18 cellular contexts compared by ENCODE assay signal in the genomic region with DNA sequence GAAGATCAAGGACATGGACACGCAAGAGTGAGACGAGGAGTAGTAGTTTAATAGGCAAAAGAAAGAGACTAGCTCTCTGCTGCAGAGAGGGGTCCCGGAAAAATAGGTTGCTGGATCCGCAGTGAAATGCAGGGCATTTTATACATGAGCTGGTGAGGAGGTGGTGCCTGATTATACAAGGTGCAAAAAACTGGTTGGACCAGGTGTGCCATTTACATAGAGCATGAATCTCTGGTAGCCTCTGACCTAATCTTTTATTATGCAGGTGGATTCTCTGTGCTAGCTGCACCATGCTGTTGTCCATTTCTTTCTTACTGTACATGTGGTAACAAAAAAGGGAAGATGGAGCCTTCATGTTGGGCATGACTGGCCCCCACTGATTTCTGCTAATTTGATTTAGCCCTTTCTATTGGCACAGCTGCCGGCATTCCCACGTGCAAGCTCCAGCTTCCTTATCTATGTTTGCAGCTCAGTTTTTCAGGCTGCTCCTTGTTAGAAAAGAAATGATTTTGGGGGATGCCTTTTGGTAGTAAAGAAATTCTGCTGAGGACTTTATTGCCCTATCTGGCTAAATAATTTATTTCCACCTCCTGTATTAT.
"Had no signal": no experiment of that assay in that cellular context is flagged by ENCODE, and none has a peak within 500 bp of the region (broad histone marks: within the 10 kb centered on the region; RNA-seq: fewer than 3 reads in every experiment).

No MANE protein-coding gene starts in this region.

- H3K9me3 ChIP-seq: adrenal gland, thyroid gland had no signal

- DNase-seq: activated CD4-positive, alpha-beta T cell treated with anti-CD3 and anti-CD28 coated beads, Interleukin-2, amount 10 ng/mL, durations not matched to agents 7 days and 5 days; activated CD4-positive, CD25-positive, alpha-beta regulatory T cell treated with anti-CD3 and anti-CD28 coated beads, Interleukin-2, amount 50 U/mL, for 72 hours; activated CD8-positive, alpha-beta T cell treated with anti-CD3 and anti-CD28 coated beads, Interleukin-2, amount 10 ng/mL, durations not matched to agents 7 days and 5 days; adrenal gland; effector memory CD4-positive, alpha-beta T cell; foreskin melanocyte; glutamatergic neuron; right cardiac atrium; stimulated activated CD4-positive, alpha-beta T cell treated with anti-CD3 and anti-CD28 coated beads, Interleukin-4, amount 100 ng/mL, for 4 hours; stimulated activated naive CD8-positive, alpha-beta T cell treated with anti-CD3 and anti-CD28 coated beads, Interleukin-15, Interleukin-2, amounts not matched to agents 100 U/mL and 50 U/mL, for 24 hours; thyroid gland had no signal

- H3K36me3 ChIP-seq: adrenal gland, breast epithelium, thyroid gland had no signal

- H3K27ac ChIP-seq: adrenal gland, breast epithelium, hepatocyte, thyroid gland, VCaP had no signal

- H3K27me3 ChIP-seq: adrenal gland, breast epithelium, hepatocyte, thyroid gland had no signal

- H3K4me3 ChIP-seq: adrenal gland, breast epithelium, hepatocyte, thyroid gland had no signal

- H3K4me1 ChIP-seq: adrenal gland, breast epithelium, thyroid gland had no signal

- ATAC-seq: activated CD8-positive, alpha-beta T cell treated with anti-CD3 and anti-CD28 coated beads, Interleukin-2, amount 10 ng/mL, durations not matched to agents 7 days and 5 days; activated naive CD4-positive, alpha-beta T cell treated with anti-CD3 and anti-CD28 coated beads, Interleukin-2, amount 50 U/mL, for 72 hours; activated T-helper 17 cell treated with anti-CD3 and anti-CD28 coated beads, Interleukin-2, amount 50 U/mL, for 72 hours; esophagus mucosa; natural killer cell treated with Interleukin-12 subunit alpha and Interleukin-12 subunit beta and Interleukin-15 and Interleukin-18, amount 100 ng/mL, for 72 hours; right cardiac atrium; stimulated activated naive CD8-positive, alpha-beta T cell treated with anti-CD3 and anti-CD28 coated beads, Interleukin-15, Interleukin-2, amounts not matched to agents 100 U/mL and 50 U/mL, for 24 hours had no signal
